13 cellular contexts compared by ENCODE assay signal in genomic region chr16:2497116-2497630, GRCh38. TPM values are rescaled to one million over a fixed set of nuclear protein-coding genes. Genes with fewer than 3 reads are reported as not detected.
DNase-seq lines count a peak whose midpoint lies in the region; ATAC-seq and TF ChIP-seq lines count a peak whose summit lies in the region.
"Had no signal": no experiment of that assay in that cellular context is flagged by ENCODE, and none has a peak within 500 bp of the region (broad histone marks: within the 10 kb centered on the region; RNA-seq: fewer than 3 reads in every experiment).

No MANE protein-coding gene starts in this region.

- H3K27ac ChIP-seq in esophagus squamous epithelium: peak overlapping the region in 3 of 4 donors; percentile 19 to 72 (median 42)
- no peak overlapping the region for H3K27ac ChIP-seq in brain microvascular endothelial cell

- peak overlapping the region; percentile 18 for H3K4me2 ChIP-seq in skeletal muscle satellite cell (ENCODE audit: low read length)

- no peak for TF ChIP-seq POLR2A in esophagus squamous epithelium (IDR thresholded peaks at IDR 0.05)

- WGBS in esophagus squamous epithelium, 2 donors: 48 to 70% methylated on average over 6 to 11 of the region's 21 CpGs

- DNase-seq in NCI-H1092 (lab: John Stamatoyannopoulos, UW) (peak; percentile 61), esophagus squamous epithelium (lab: John Stamatoyannopoulos, UW) (no peak), brain microvascular endothelial cell (no peak)
- DNase-seq: activated CD8-positive, alpha-beta memory T cell treated with anti-CD3 and anti-CD28 coated beads, Interleukin-2, amount 50 U/mL, for 48 hours; EL; foreskin fibroblast; NK-92 treated with Interleukin-12 subunit alpha and Interleukin-12 subunit beta, amount 100 ng/mL, for 24 hours; small intestine; T-helper 2 cell had no signal

- TF ChIP-seq CTCF in esophagus squamous epithelium (IDR thresholded peaks at IDR 0.05) (no peak), brain microvascular endothelial cell (IDR thresholded peaks at IDR 0.05; ENCODE audit: low read depth, low read length, missing control alignments) (no peak)

- H3K36me3 ChIP-seq in esophagus squamous epithelium: peaks cover 0 to 12% (median 0%) of the 10 kb centered on the region in 3 donors
- peaks cover 15% of the 10 kb centered on the region for H3K36me3 ChIP-seq in skeletal muscle satellite cell (ENCODE audit: insufficient read depth, low read length)
- peaks cover 14% of the 10 kb centered on the region for H3K36me3 ChIP-seq in brain microvascular endothelial cell (replicated peaks)

- H3K27me3 ChIP-seq in esophagus squamous epithelium (no peaks in the 10 kb centered on the region), skeletal muscle satellite cell (ENCODE audit: control insufficient read depth, insufficient read depth, low read length) (no peaks in the 10 kb centered on the region), brain microvascular endothelial cell (replicated peaks) (no peaks in the 10 kb centered on the region)

- H3K9ac ChIP-seq in skeletal muscle satellite cell (ENCODE audit: low read depth, low read length): no peak overlapping the region

- in situ Hi-C loops in brain microvascular endothelial cell (cut with HindIII; ENCODE audit: low pct_ligation_motif_present, low sequenced_read_pairs): no loop called here

- no peak overlapping the region for H3K4me3 ChIP-seq in esophagus squamous epithelium
- H3K4me3 ChIP-seq in skeletal muscle satellite cell (ENCODE audit: low read length): no peak overlapping the region
- no peak overlapping the region for H3K4me3 ChIP-seq in brain microvascular endothelial cell (ENCODE audit: low read depth, low read length)
- H3K4me3 ChIP-seq: HAP-1 had no signal

- H3K4me1 ChIP-seq in esophagus squamous epithelium (peaks cover 38 to 67% (median 41%) of the 10 kb centered on the region in 3 donors), skeletal muscle satellite cell (ENCODE audit: control insufficient read depth, insufficient read depth, low read length) (peaks cover 11% of the 10 kb centered on the region)

- ATAC-seq in HG03457 (IDR thresholded peaks at IDR 0.05; ENCODE audit: unreplicated experiment) (no peak), GM21786 (IDR thresholded peaks at IDR 0.05; ENCODE audit: unreplicated experiment) (no peak)

- intact Hi-C loops in esophagus squamous epithelium (cut with DNase I): loop anchor here (5.0 to 10.0 kb wide), 2 partner anchors 72 to 155 kb away; partner anchors contain the start of genes ABCA3 and CCNF

- no peaks in the 10 kb centered on the region for H3K9me3 ChIP-seq in esophagus squamous epithelium
- no peaks in the 10 kb centered on the region for H3K9me3 ChIP-seq in skeletal muscle satellite cell (replicated peaks; ENCODE audit: low read length)
- H3K9me3 ChIP-seq: HAP-1 had no signal

RNA-seq across cellular contexts. Expression of gene ATP6V0C, which starts 16.6 kb away (rescaled TPM):
- 100 to 1,000 TPM in 2 of 4 donors, 10 to 100 TPM in 2; 70.8 to 196 (median 125) TPM for total RNA-seq in esophagus squamous epithelium
- total RNA-seq in skeletal muscle satellite cell (2012; rRNA removed): 32.4 and 40.8 TPM in 2 replicates

RNA-seq across cellular contexts. Expression of gene TBC1D24, which starts 22.2 kb away (rescaled TPM):
- total RNA-seq in esophagus squamous epithelium: 1 to 10 TPM; 3.1 to 4.6 (median 3.7) TPM
- total RNA-seq in skeletal muscle satellite cell (2012; rRNA removed): 13.2 and 16.4 TPM in 2 replicates

RNA-seq across cellular contexts. Expression of gene AMDHD2, which starts 23.0 kb away (rescaled TPM):
- total RNA-seq in esophagus squamous epithelium: 10 to 100 TPM; 11.6 to 23.9 (median 17.5) TPM
- total RNA-seq in skeletal muscle satellite cell (2012; rRNA removed): 59.8 and 64.9 TPM in 2 replicates

RNA-seq across cellular contexts. Expression of gene NTN3, which starts 26.1 kb away (rescaled TPM):
- under 1 TPM in 1 of 4 donors, not detected in 3; 0.38 TPM for total RNA-seq in esophagus squamous epithelium
- 0.22 and 0.25 TPM in 2 replicates for total RNA-seq in skeletal muscle satellite cell (2012; rRNA removed)

RNA-seq across cellular contexts. Expression of gene CEMP1, which starts 34.0 kb away (rescaled TPM):
- total RNA-seq in esophagus squamous epithelium: under 1 TPM in 1 of 4 donors, not detected in 3; 0.76 TPM
- not detected in 2 replicates for total RNA-seq in skeletal muscle satellite cell (2012; rRNA removed)
